24 cellular contexts compared by ENCODE assay signal in the genomic region with DNA sequence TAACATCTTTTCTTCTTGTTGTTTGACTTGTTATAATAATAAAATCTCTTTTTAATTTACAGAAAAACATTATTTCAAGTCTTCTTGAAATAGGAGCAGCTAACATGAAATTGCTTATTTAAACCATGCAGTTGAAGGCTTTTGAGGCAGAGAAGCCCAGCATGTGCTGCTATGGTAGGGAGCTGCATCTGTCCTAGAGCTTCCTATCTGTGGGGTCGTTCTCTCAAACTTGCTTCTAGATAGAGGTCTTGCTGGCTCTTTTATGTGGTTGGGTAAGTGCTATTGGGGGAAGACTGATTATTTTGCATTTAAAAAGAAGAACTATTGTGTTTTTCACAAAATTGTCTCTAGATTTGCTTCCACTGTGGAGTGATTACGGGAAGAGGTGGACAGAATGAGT.
"Had no signal": no experiment of that assay in that cellular context is flagged by ENCODE, and none has a peak within 500 bp of the region (broad histone marks: within the 10 kb centered on the region; RNA-seq: fewer than 3 reads in every experiment).

No MANE protein-coding gene starts in this region.

- H3K4me3 ChIP-seq: hepatocyte, lung, psoas muscle, right lobe of liver, tibial nerve, upper lobe of right lung, vagina had no signal

- H3K9me3 Mint-ChIP-seq: endodermal cell; naive B cell; nephron progenitor cell; stimulated activated memory B cell treated with anti-CD40 and anti-IgM and Interleukin-4, amounts not matched to agents 10 μg/mL and 1 μg/mL and 100 μg/mL, for 72 hours; stimulated activated naive CD8-positive, alpha-beta T cell treated with anti-CD3 and anti-CD28 coated beads, Interleukin-15, Interleukin-2, amounts not matched to agents 100 ng/mL and 50 ng/mL, for 24 hours had no signal

- H3K4me1 ChIP-seq: psoas muscle, upper lobe of right lung, vagina had no signal

- H3K36me3 ChIP-seq: neutrophil, right lobe of liver, tibial nerve, upper lobe of right lung, vagina had no signal

- H3K27me3 ChIP-seq: hepatocyte, neutrophil, right lobe of liver, tibial nerve, upper lobe of right lung, vagina had no signal

- H3K36me3 Mint-ChIP-seq: naive B cell; stimulated activated memory B cell treated with anti-CD40 and anti-IgM and Interleukin-4, amounts not matched to agents 10 μg/mL and 1 μg/mL and 100 μg/mL, for 72 hours had no signal

- H3K4me3 Mint-ChIP-seq: endodermal cell; nephron progenitor cell; stimulated activated memory B cell treated with anti-CD40 and anti-IgM and Interleukin-4, amounts not matched to agents 10 μg/mL and 1 μg/mL and 100 μg/mL, for 72 hours; stimulated activated naive CD8-positive, alpha-beta T cell treated with anti-CD3 and anti-CD28 coated beads, Interleukin-15, Interleukin-2, amounts not matched to agents 100 ng/mL and 50 ng/mL, for 24 hours had no signal

- H3K9me3 ChIP-seq: neutrophil, psoas muscle, right lobe of liver, tibial nerve, upper lobe of right lung, vagina had no signal

- H2AFZ ChIP-seq: hepatocyte had no signal

- ATAC-seq: left colon; left ventricle myocardium superior; psoas muscle; stimulated activated memory B cell treated with anti-CD40 and anti-IgM and Interleukin-4, amounts not matched to agents 10 μg/mL and 1 μg/mL and 100 μg/mL, for 72 hours; upper lobe of right lung had no signal

- H3K79me2 ChIP-seq: hepatocyte had no signal

- DNase-seq: effector CD4-positive, alpha-beta T cell; endodermal cell; erythroblast; foreskin melanocyte; head of caudate nucleus; left colon; left ventricle myocardium superior; mesendoderm; naive B cell; nephron progenitor cell; psoas muscle; retina; right lobe of liver; stimulated activated CD4-positive, alpha-beta T cell treated with anti-CD3 and anti-CD28 coated beads, Interleukin-15, amount 100 ng/mL, for 24 hours; stimulated activated CD4-positive, alpha-beta T cell treated with anti-CD3 and anti-CD28 coated beads, Interleukin-1b, Interleukin-23, amount 100 ng/mL, for 48 hours; stimulated activated CD4-positive, alpha-beta T cell treated with anti-CD3 and anti-CD28 coated beads, Interleukin-4, amount 100 ng/mL, for 24 hours; upper lobe of right lung had no signal

- H3K27ac Mint-ChIP-seq: endodermal cell; nephron progenitor cell; stimulated activated memory B cell treated with anti-CD40 and anti-IgM and Interleukin-4, amounts not matched to agents 10 μg/mL and 1 μg/mL and 100 μg/mL, for 72 hours; stimulated activated naive CD8-positive, alpha-beta T cell treated with anti-CD3 and anti-CD28 coated beads, Interleukin-15, Interleukin-2, amounts not matched to agents 100 ng/mL and 50 ng/mL, for 24 hours had no signal

- H3K4me2 ChIP-seq: hepatocyte had no signal

- H3K27ac ChIP-seq: hepatocyte, neutrophil, psoas muscle, right lobe of liver, tibial nerve, upper lobe of right lung, vagina had no signal

- H3K4me1 Mint-ChIP-seq: endodermal cell had no signal

- H3K27me3 Mint-ChIP-seq: naive B cell; stimulated activated memory B cell treated with anti-CD40 and anti-IgM and Interleukin-4, amounts not matched to agents 10 μg/mL and 1 μg/mL and 100 μg/mL, for 72 hours; stimulated activated naive CD8-positive, alpha-beta T cell treated with anti-CD3 and anti-CD28 coated beads, Interleukin-15, Interleukin-2, amounts not matched to agents 100 ng/mL and 50 ng/mL, for 24 hours had no signal
